ENCODE assay signal across 17 cellular contexts in the genomic region with DNA sequence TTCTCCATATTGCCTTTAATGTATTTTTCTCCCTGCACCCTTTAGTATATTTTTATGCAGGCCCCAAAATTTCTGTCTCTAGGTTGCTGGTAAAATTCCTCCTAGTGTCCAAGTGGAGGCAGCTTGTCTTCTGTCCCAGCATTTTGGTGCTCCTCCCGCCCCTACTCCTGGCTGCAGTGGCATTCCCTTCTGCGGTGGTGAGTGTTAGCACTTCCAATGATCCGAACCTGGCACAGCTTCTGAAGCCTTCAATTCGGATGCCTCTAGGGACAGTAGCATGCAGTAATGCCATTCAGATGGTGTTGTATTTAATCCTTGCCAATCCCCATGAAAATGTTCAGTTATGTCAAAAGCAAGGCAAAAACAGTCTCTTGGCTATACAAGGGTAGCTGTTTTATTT. TPM values are rescaled to one million over a fixed set of nuclear protein-coding genes. Genes with fewer than 3 reads are reported as not detected.
DNase-seq lines count a peak whose midpoint lies in the region; ATAC-seq and TF ChIP-seq lines count a peak whose summit lies in the region.
"Had no signal": no experiment of that assay in that cellular context is flagged by ENCODE, and none has a peak within 500 bp of the region (broad histone marks: within the 10 kb centered on the region; RNA-seq: fewer than 3 reads in every experiment).

No MANE protein-coding gene starts in this region.

- intact Hi-C loops in colonic mucosa (cut with DNase I): loop anchor here (10.0 kb wide), 1 partner anchor 265 kb away; no protein-coding TSS in a partner anchor

- H3K27me3 ChIP-seq in MG63: no peaks in the 10 kb centered on the region
- H3K27me3 ChIP-seq in colonic mucosa: no peaks in the 10 kb centered on the region
- no peaks in the 10 kb centered on the region for H3K27me3 ChIP-seq in layer of hippocampus (ENCODE audit: control insufficient read depth, insufficient read depth, low read length)
- H3K27me3 ChIP-seq in thoracic aorta (replicated peaks; ENCODE audit: insufficient read depth): no peaks in the 10 kb centered on the region

- DNase-seq in MG63: peak; percentile 43
- no peak for DNase-seq in colonic mucosa
- no peak for DNase-seq in thoracic aorta (ENCODE audit: low spot score)
- DNase-seq in activated T-cell treated with anti-CD3 and anti-CD28 coated beads for 4 hours: no peak
- DNase-seq: activated CD4-positive, alpha-beta T cell treated with anti-CD3 and anti-CD28 coated beads for 36 hours; activated T-cell treated with anti-CD3 and anti-CD28 coated beads, Interleukin-2, amount 50 U/mL, for 4 hours; CD4-positive, alpha-beta memory T cell; effector CD8-positive, alpha-beta T cell; KG1; kidney; NCI-H1694 treated with DMSO at 0.1 percent for 48 hours; NCI-H526; psoas muscle; stimulated activated CD4-positive, alpha-beta T cell treated with anti-CD3 and anti-CD28 coated beads, Interleukin-2, amount 100 ng/mL, for 48 hours had no signal

- TF ChIP-seq CTCF in colonic mucosa (IDR thresholded peaks at IDR 0.05): no peak
- TF ChIP-seq CTCF in thoracic aorta (IDR thresholded peaks at IDR 0.05): no peak

- H3K9ac ChIP-seq in colonic mucosa (ENCODE audit: low read depth in 2 of 2, low read length in 2 of 2): peak overlapping the region in 1 of 2 donors; percentile 41

- peak overlapping the region; percentile 29 for H3K27ac ChIP-seq in colonic mucosa
- H3K27ac ChIP-seq in layer of hippocampus (ENCODE audit: low read depth, low read length): peak overlapping the region; percentile 5
- peak overlapping the region; percentile 78 to 91 for H3K27ac ChIP-seq in thoracic aorta
- H3K27ac ChIP-seq: psoas muscle had no signal

- H3K9me3 ChIP-seq in MG63 (no peaks in the 10 kb centered on the region), colonic mucosa (no peaks in the 10 kb centered on the region), thoracic aorta (no peaks in the 10 kb centered on the region)
- H3K9me3 ChIP-seq: psoas muscle had no signal

- H3K4me3 ChIP-seq in MG63 (no peak overlapping the region), colonic mucosa (no peak overlapping the region), thoracic aorta (peak overlapping the region; percentile 7)
- H3K4me3 ChIP-seq: psoas muscle had no signal

- ATAC-seq in thoracic aorta (ENCODE audit: insufficient number of reproducible peaks, low FRiP score, low read depth) (no peak), HG03520 (IDR thresholded peaks at IDR 0.05; ENCODE audit: unreplicated experiment) (no peak), HG02763 (IDR thresholded peaks at IDR 0.05; ENCODE audit: unreplicated experiment) (no peak)
- ATAC-seq: psoas muscle had no signal

- H3K4me1 ChIP-seq in colonic mucosa (peaks cover 16% of the 10 kb centered on the region), thoracic aorta (ENCODE audit: control insufficient read depth in 1 of 2, low read depth in 2 of 2) (peaks cover 62 to 90% of the 10 kb centered on the region in 2 donors)

- peaks cover 81% of the 10 kb centered on the region for H3K36me3 ChIP-seq in MG63
- no peaks in the 10 kb centered on the region for H3K36me3 ChIP-seq in colonic mucosa
- no peaks in the 10 kb centered on the region for H3K36me3 ChIP-seq in thoracic aorta

RNA-seq across cellular contexts. Expression of a gene that starts 5.9 kb away (rescaled TPM):
- total RNA-seq in MG63 (2014; rRNA removed; shearing (Covaris generic); ENCODE audit: low replicate concordance): 92.2 and 125 TPM in 2 replicates
- 100 to 1,000 TPM; 207 to 269 TPM for total RNA-seq in colonic mucosa
- total RNA-seq in thoracic aorta: 100 to 1,000 TPM; 174 to 175 TPM

Comparison
In these comparisons a context has a peak if more than half of its experiments do, and no peak if none do; other contexts are left out.
1. H3K27ac ChIP-seq: peak in every context shown above with its lines; median percentile 84 in thoracic aorta; 29 in colonic mucosa; 5 in layer of hippocampus.